Comparison of ENCODE assay signal across 19 cellular contexts in the genomic region with DNA sequence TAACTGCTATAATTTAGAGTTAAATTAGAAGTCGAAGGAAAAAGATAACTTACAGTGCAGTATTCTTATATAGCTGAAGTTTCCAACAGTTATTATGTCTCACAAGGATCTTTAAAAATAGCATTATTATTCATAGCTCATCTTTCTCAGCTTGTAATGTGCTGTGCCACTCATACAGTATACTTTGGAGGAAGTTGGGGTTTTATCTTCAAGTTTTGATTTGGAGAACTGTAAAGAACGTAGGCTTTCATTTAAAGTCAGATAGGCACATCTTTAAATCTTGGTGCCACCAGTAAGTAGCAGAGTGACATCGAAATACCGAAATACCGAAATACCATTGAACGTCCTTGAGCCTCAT.
A peak's percentile ranks its signal among the peaks of the same experiment; 100 is the strongest.
DNase-seq lines count a peak whose midpoint lies in the region; ATAC-seq and TF ChIP-seq lines count a peak whose summit lies in the region.
"Had no signal": no experiment of that assay in that cellular context is flagged by ENCODE, and none has a peak within 500 bp of the region (broad histone marks: within the 10 kb centered on the region; RNA-seq: fewer than 3 reads in every experiment).

No MANE protein-coding gene starts in this region.

- no peak overlapping the region for H3K27ac Mint-ChIP-seq in stimulated activated naive B cell treated with anti-CD40 and anti-IgM and Interleukin-4, amounts not matched to agents 10 μg/mL and 1 μg/mL and 100 μg/mL, for 72 hours
- H3K27ac Mint-ChIP-seq: CD4-positive, alpha-beta T cell had no signal

- H3K79me2 ChIP-seq in parathyroid adenoma = no peaks in the 10 kb centered on the region

- no peak overlapping the region for H3K9ac ChIP-seq in parathyroid adenoma
- H3K9ac ChIP-seq: BLaER1 treated with 17β-estradiol and CSF1 and Interleukin-3, amounts not matched to agents 10 nM and 100 nM had no signal

- H3K9me3 Mint-ChIP-seq in stimulated activated naive B cell treated with anti-CD40 and anti-IgM and Interleukin-4, amounts not matched to agents 10 μg/mL and 1 μg/mL and 100 μg/mL, for 72 hours = no peaks in the 10 kb centered on the region
- H3K9me3 Mint-ChIP-seq: CD4-positive, alpha-beta T cell had no signal

- H3K9me3 ChIP-seq in parathyroid adenoma (ENCODE audit: control insufficient read depth, low read length) = no peaks in the 10 kb centered on the region
- H3K9me3 ChIP-seq: A549; BLaER1 treated with 17β-estradiol and CSF1 and Interleukin-3, amounts not matched to agents 10 nM and 100 nM had no signal

- DNase-seq in MV-4-11 (lab: John Stamatoyannopoulos, UW) (peak; percentile 43), NCI-H2029 (lab: John Stamatoyannopoulos, UW) (no peak), SKM-1 (lab: John Stamatoyannopoulos, UW; ENCODE audit: unreplicated experiment) (no peak)
- no peak for DNase-seq in stimulated activated naive B cell treated with anti-CD40 and anti-IgM and Interleukin-4, amounts not matched to agents 10 μg/mL and 1 μg/mL and 100 μg/mL, for 72 hours
- DNase-seq: AML-193; CD4-positive, alpha-beta T cell; NCI-H1694; NCI-H2081 treated with DMSO at 0.1 percent for 48 hours; NCI-H2171; NCI-H226; NK-92 treated with Interleukin-12 subunit alpha and Interleukin-12 subunit beta, amount 100 ng/mL, for 24 hours; RPMI8226; SHP77 had no signal

- H3K4me1 Mint-ChIP-seq in stimulated activated naive B cell treated with anti-CD40 and anti-IgM and Interleukin-4, amounts not matched to agents 10 μg/mL and 1 μg/mL and 100 μg/mL, for 72 hours = peaks cover 2 to 17% of the 10 kb centered on the region in 2 donors

- H3K4me1 ChIP-seq in parathyroid adenoma = peaks cover 42% of the 10 kb centered on the region
- H3K4me1 ChIP-seq: A549 had no signal

- TF ChIP-seq CTCF in parathyroid adenoma (IDR thresholded peaks at IDR 0.05) = no peak

- H3K36me3 ChIP-seq in parathyroid adenoma (ENCODE audit: control insufficient read depth, insufficient read depth, low read length) = no peaks in the 10 kb centered on the region
- H3K36me3 ChIP-seq: BLaER1 treated with 17β-estradiol and CSF1 and Interleukin-3, amounts not matched to agents 10 nM and 100 nM had no signal

- no peaks in the 10 kb centered on the region for H3K36me3 Mint-ChIP-seq in stimulated activated naive B cell treated with anti-CD40 and anti-IgM and Interleukin-4, amounts not matched to agents 10 μg/mL and 1 μg/mL and 100 μg/mL, for 72 hours

- H3K27me3 ChIP-seq in parathyroid adenoma (ENCODE audit: control insufficient read depth, insufficient read depth, low read length) = no peaks in the 10 kb centered on the region
- H3K27me3 ChIP-seq: BLaER1 treated with 17β-estradiol and CSF1 and Interleukin-3, amounts not matched to agents 10 nM and 100 nM had no signal

- H3K4me3 Mint-ChIP-seq in stimulated activated naive B cell treated with anti-CD40 and anti-IgM and Interleukin-4, amounts not matched to agents 10 μg/mL and 1 μg/mL and 100 μg/mL, for 72 hours = no peak overlapping the region
- H3K4me3 Mint-ChIP-seq: CD4-positive, alpha-beta T cell had no signal

- H3K4me2 ChIP-seq in parathyroid adenoma (ENCODE audit: low read length) = peak overlapping the region; percentile 55
- H3K4me2 ChIP-seq: A549 had no signal

- peak overlapping the region; percentile 85 for H3K27ac ChIP-seq in parathyroid adenoma
- H3K27ac ChIP-seq: A549; BLaER1 treated with 17β-estradiol and CSF1 and Interleukin-3, amounts not matched to agents 10 nM and 100 nM had no signal

- H3K27me3 Mint-ChIP-seq in stimulated activated naive B cell treated with anti-CD40 and anti-IgM and Interleukin-4, amounts not matched to agents 10 μg/mL and 1 μg/mL and 100 μg/mL, for 72 hours = peaks cover 9 to 11% of the 10 kb centered on the region in 2 donors
- H3K27me3 Mint-ChIP-seq: CD4-positive, alpha-beta T cell had no signal

- peak; percentile 53 for ATAC-seq in GM21576 (IDR thresholded peaks at IDR 0.05; ENCODE audit: unreplicated experiment)
- peak; percentile 83 to 92 for ATAC-seq in stimulated activated naive B cell treated with anti-CD40 and anti-IgM and Interleukin-4, amounts not matched to agents 10 μg/mL and 1 μg/mL and 100 μg/mL, for 72 hours (replicated peaks)
- no peak for ATAC-seq in GM18502 (IDR thresholded peaks at IDR 0.05; ENCODE audit: poor library complexity, unreplicated experiment)
- ATAC-seq: A549, HepG2 had no signal

- H2AFZ ChIP-seq in parathyroid adenoma = peak overlapping the region; percentile 72

- no peak overlapping the region for H3K4me3 ChIP-seq in parathyroid adenoma (ENCODE audit: low read depth, low read length)
- H3K4me3 ChIP-seq: A549; BLaER1 treated with 17β-estradiol and CSF1 and Interleukin-3, amounts not matched to agents 10 nM and 100 nM had no signal
